13 cellular contexts compared by ENCODE assay signal in the genomic region with DNA sequence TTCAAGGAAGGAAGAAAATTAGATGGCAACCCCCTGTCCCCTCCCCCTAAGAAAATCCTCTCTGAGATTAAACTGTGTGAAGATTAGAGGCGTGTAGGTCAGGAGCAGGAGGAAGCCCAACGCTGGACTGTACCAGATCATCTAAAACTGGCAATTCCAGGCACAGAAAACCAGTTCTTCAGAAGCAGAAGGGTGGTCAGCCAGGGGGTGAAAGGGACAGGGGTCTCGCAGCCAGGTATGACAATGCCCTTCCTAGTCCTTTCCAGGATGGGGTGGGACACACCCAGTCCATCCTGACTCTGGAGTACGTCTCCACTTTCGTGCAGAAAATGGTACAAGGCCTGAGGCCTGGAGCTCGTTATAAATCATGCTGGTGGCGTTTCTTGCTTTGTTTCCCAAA. TPM values are rescaled to one million over a fixed set of nuclear protein-coding genes. Genes with fewer than 3 reads are reported as not detected.
DNase-seq lines count a peak whose midpoint lies in the region; TF ChIP-seq lines count a peak whose summit lies in the region.
"Had no signal": no experiment of that assay in that cellular context is flagged by ENCODE, and none has a peak within 500 bp of the region (broad histone marks: within the 10 kb centered on the region; RNA-seq: fewer than 3 reads in every experiment).

No MANE protein-coding gene starts in this region.

- in situ Hi-C loops in mammary epithelial cell (cut with MboI; ENCODE audit: low sequenced_read_pairs in 2 of 2): no loop called here

- H3K79me2 ChIP-seq in mammary epithelial cell (ENCODE audit: insufficient read depth, low read length) (no peaks in the 10 kb centered on the region), OCI-LY1 (ENCODE audit: insufficient read depth, low read length) (peaks cover 75% of the 10 kb centered on the region)

- intact Hi-C loops in breast epithelium (cut with DNase I; ENCODE audit: low total_unique reads) (no loop called here), mammary epithelial cell (cut with micrococcal nuclease) (no loop called here), colonic mucosa (cut with DNase I) (no loop called here), vagina (cut with DNase I) (no loop called here)

- H4K20me1 ChIP-seq in mammary epithelial cell (ENCODE audit: insufficient read depth, low read length): no peaks in the 10 kb centered on the region
- no peaks in the 10 kb centered on the region for H4K20me1 ChIP-seq in OCI-LY1 (ENCODE audit: insufficient read depth, low read length)

- no peaks in the 10 kb centered on the region for H3K4me1 ChIP-seq in breast epithelium
- no peaks in the 10 kb centered on the region for H3K4me1 ChIP-seq in mammary epithelial cell (ENCODE audit: insufficient read depth, low read length)
- peaks cover 55% of the 10 kb centered on the region for H3K4me1 ChIP-seq in OCI-LY1 (ENCODE audit: insufficient read depth, low read length, severe bottlenecking)
- H3K4me1 ChIP-seq in colonic mucosa: no peaks in the 10 kb centered on the region
- H3K4me1 ChIP-seq in vagina: no peaks in the 10 kb centered on the region
- H3K4me1 ChIP-seq: BE2C had no signal

- H3K4me3 ChIP-seq in breast epithelium: no peak overlapping the region
- no peak overlapping the region for H3K4me3 ChIP-seq in mammary epithelial cell (replicated peaks in 1 of 3; ENCODE audit: insufficient read depth in 1 of 3, low read depth in 2 of 3, low read length in 3 of 3)
- peak overlapping the region; percentile 82 for H3K4me3 ChIP-seq in OCI-LY1 (ENCODE audit: low read depth, low read length, poor library complexity, severe bottlenecking)
- H3K4me3 ChIP-seq in colonic mucosa: no peak overlapping the region
- no peak overlapping the region for H3K4me3 ChIP-seq in vagina

- no peaks in the 10 kb centered on the region for H3K27me3 ChIP-seq in breast epithelium
- H3K27me3 ChIP-seq in mammary epithelial cell (ENCODE audit: insufficient read depth, low read length): no peaks in the 10 kb centered on the region
- no peaks in the 10 kb centered on the region for H3K27me3 ChIP-seq in OCI-LY1 (ENCODE audit: insufficient read depth, low read length)
- no peaks in the 10 kb centered on the region for H3K27me3 ChIP-seq in colonic mucosa
- no peaks in the 10 kb centered on the region for H3K27me3 ChIP-seq in vagina
- H3K27me3 ChIP-seq: BE2C had no signal

- H2AFZ ChIP-seq in mammary epithelial cell (ENCODE audit: low read depth, low read length): no peak overlapping the region
- H2AFZ ChIP-seq in OCI-LY1 (ENCODE audit: low read length): no peak overlapping the region

- DNase-seq in breast epithelium (ENCODE audit: low spot score in 2 of 2) (no peak), mammary epithelial cell (no peak), colonic mucosa (no peak), vagina (ENCODE audit: extremely low spot score in 2 of 2) (peak in 1 of 2 donors; percentile 72), COR-L47 (lab: John Stamatoyannopoulos, UW) (no peak), NCI-H526 treated with DMSO at 0.1 percent for 48 hours (lab: John Stamatoyannopoulos, UW) (no peak)
- no peak for DNase-seq in NK-92 treated with Interleukin-12 subunit alpha and Interleukin-12 subunit beta, amount 100 ng/mL, for 24 hours (lab: John Stamatoyannopoulos, UW)
- DNase-seq: BE2C, dermis blood vessel endothelial cell, foreskin melanocyte, H9, NCI-H1930 had no signal

- WGBS in mammary epithelial cell (ENCODE audit: low coverage, missing lambda C conversion rate): 98% methylated on average over 7 of the region's 7 CpGs

- no peaks in the 10 kb centered on the region for H3K9me2 ChIP-seq in OCI-LY1 (ENCODE audit: low read depth, low read length)

- peaks cover 10% of the 10 kb centered on the region for H3F3A ChIP-seq in OCI-LY1 (ENCODE audit: insufficient read depth, low read length)

- no peak overlapping the region for H3K9ac ChIP-seq in mammary epithelial cell (ENCODE audit: insufficient read depth, low read length)
- peak overlapping the region; percentile 99 for H3K9ac ChIP-seq in OCI-LY1 (ENCODE audit: low read length)
- H3K9ac ChIP-seq in colonic mucosa (ENCODE audit: low read depth in 2 of 2, low read length in 2 of 2): peak overlapping the region in 1 of 2 donors; percentile 37

- H3K4me2 ChIP-seq in mammary epithelial cell (ENCODE audit: insufficient read depth, low read depth, low read length): no peak overlapping the region
- peak overlapping the region; percentile 86 for H3K4me2 ChIP-seq in OCI-LY1 (ENCODE audit: low read length)

- H3K9me3 ChIP-seq in breast epithelium (no peaks in the 10 kb centered on the region), mammary epithelial cell (replicated peaks; ENCODE audit: insufficient read depth, low read length) (no peaks in the 10 kb centered on the region), OCI-LY1 (ENCODE audit: low read length) (no peaks in the 10 kb centered on the region), colonic mucosa (no peaks in the 10 kb centered on the region), vagina (no peaks in the 10 kb centered on the region)
- H3K9me3 ChIP-seq: BE2C had no signal

- TF ChIP-seq CTCF in breast epithelium (IDR thresholded peaks at IDR 0.05) (no peak), mammary epithelial cell (conservative IDR thresholded peaks at IDR 0.05 in 1 of 2, IDR thresholded peaks at IDR 0.05 in 1 of 2; ENCODE audit: extremely low read depth in 1 of 2, insufficient read depth in 1 of 2, low read depth in 1 of 2, low read length in 2 of 2) (no peak), OCI-LY1 (IDR thresholded peaks at IDR 0.05; ENCODE audit: low read length) (no peak), colonic mucosa (IDR thresholded peaks at IDR 0.05) (no peak), vagina (IDR thresholded peaks at IDR 0.05) (no peak)

- TF ChIP-seq POLR2A in breast epithelium (IDR thresholded peaks at IDR 0.05) (no peak), vagina (IDR thresholded peaks at IDR 0.05) (no peak)

- H3K27ac ChIP-seq in breast epithelium (peak overlapping the region; percentile 73 to 86), mammary epithelial cell (ENCODE audit: insufficient read depth, low read depth, low read length) (no peak overlapping the region), OCI-LY1 (ENCODE audit: low read depth, low read length, poor library complexity, severe bottlenecking) (peak overlapping the region; percentile 100), colonic mucosa (peak overlapping the region; percentile 52), vagina (peak overlapping the region; percentile 9)

- dilution Hi-C loops in mammary epithelial cell (cut with HindIII; ENCODE audit: low sequenced_read_pairs): no loop called here

- CTCF ChIA-PET in mammary epithelial cell (lab: Charles Lee; ENCODE audit: low non-redundant PET): no interaction called here

- no TSS peak for BruUV-seq in mammary epithelial cell (replicated peaks; lab: Mats Ljungman, UMichigan)

- H3K36me3 ChIP-seq in breast epithelium (no peaks in the 10 kb centered on the region), mammary epithelial cell (ENCODE audit: insufficient read depth, low read length) (no peaks in the 10 kb centered on the region), OCI-LY1 (ENCODE audit: insufficient read depth, low read length) (peaks cover 45% of the 10 kb centered on the region), colonic mucosa (no peaks in the 10 kb centered on the region), vagina (no peaks in the 10 kb centered on the region)
- H3K36me3 ChIP-seq: BE2C had no signal

RNA-seq across cellular contexts. Expression of a gene that starts 3.3 kb away (rescaled TPM):
- total RNA-seq in breast epithelium (10 to 100 TPM in 1 of 3 donors, 1 to 10 TPM in 2; 5.0 to 16.4 (median 9.7) TPM), mammary epithelial cell (not detected), colonic mucosa (1 to 10 TPM; 1.6 to 2.6 TPM), vagina (2.9 TPM)
- not detected for polyA plus RNA-seq in mammary epithelial cell
- polyA minus RNA-seq in mammary epithelial cell: not detected
